ENCODE assay signal across 35 cellular contexts in genomic region chr2:117885308-117885707, GRCh38.
"Had no signal": no experiment of that assay in that cellular context is flagged by ENCODE, and none has a peak within 500 bp of the region (broad histone marks: within the 10 kb centered on the region; RNA-seq: fewer than 3 reads in every experiment).

No MANE protein-coding gene starts in this region.

- H3K27me3 ChIP-seq: MG63 had no signal

- H3K9ac ChIP-seq: KMS-11 had no signal

- H3K36me3 ChIP-seq: MG63 had no signal

- H3K4me2 ChIP-seq: KMS-11 had no signal

- H3K4me3 ChIP-seq: MG63 had no signal

- DNase-seq: Karpas-422, Kasumi-1, MG63, MV-4-11, NCI-H1048, NCI-H1092, NCI-H1092 treated with DMSO at 0.1 percent for 48 hours, NCI-H1105, NCI-H1105 treated with DMSO at 0.1 percent for 48 hours, NCI-H1417, NCI-H1417 treated with DMSO at 0.1 percent for 48 hours, NCI-H1436, NCI-H1436 treated with DMSO at 0.1 percent for 48 hours, NCI-H146, NCI-H1694, NCI-H1694 treated with DMSO at 0.1 percent for 48 hours, NCI-H187, NCI-H187 treated with DMSO at 0.1 percent for 48 hours, NCI-H1930, NCI-H2029, NCI-H2029 treated with DMSO at 0.1 percent for 48 hours, NCI-H2081, NCI-H2081 treated with DMSO at 0.1 percent for 48 hours, NCI-H2107, NCI-H2171, NCI-H2171 treated with DMSO at 0.1 percent for 48 hours, NCI-H2227 treated with DMSO at 0.1 percent for 48 hours, NCI-H226, NCI-H345, NCI-H446, NCI-H446 treated with DMSO at 0.1 percent for 48 hours, NCI-H510A, NCI-H510A treated with DMSO at 0.1 percent for 48 hours, NCI-H524 had no signal

- H3K27ac ChIP-seq: KMS-11 had no signal

- H3K9me3 ChIP-seq: MG63 had no signal
